Comparison of ENCODE assay signal across 13 cellular contexts in genomic region chr19:34432797-34433196, GRCh38. TPM values are rescaled to one million over a fixed set of nuclear protein-coding genes. Genes with fewer than 3 reads are reported as not detected.
DNase-seq lines count a peak whose midpoint lies in the region.
"Had no signal": no experiment of that assay in that cellular context is flagged by ENCODE, and none has a peak within 500 bp of the region (broad histone marks: within the 10 kb centered on the region; RNA-seq: fewer than 3 reads in every experiment).

No MANE protein-coding gene starts in this region.

- H3K27ac ChIP-seq in layer of hippocampus (ENCODE audit: low read depth, low read length): peak overlapping the region; percentile 53
- H3K27ac ChIP-seq in subcutaneous abdominal adipose tissue (ENCODE audit: low read depth, low read length): peak overlapping the region; percentile 97
- H3K27ac ChIP-seq: epithelial cell of prostate had no signal

- H3K9me3 ChIP-seq in subcutaneous abdominal adipose tissue (ENCODE audit: control insufficient read depth in 5 of 5, low read length in 5 of 5): no peaks in the 10 kb centered on the region

- peak overlapping the region in 3 of 5 donors; percentile 47 to 95 (median 70) for H3K9ac ChIP-seq in subcutaneous abdominal adipose tissue (ENCODE audit: low read length in 5 of 5)

- H3K27me3 ChIP-seq in layer of hippocampus (ENCODE audit: control insufficient read depth, insufficient read depth, low read length) (no peaks in the 10 kb centered on the region), subcutaneous abdominal adipose tissue (ENCODE audit: control insufficient read depth in 5 of 5, insufficient read depth in 4 of 5, low read length in 5 of 5) (peaks cover 0 to 3% (median 0%) of the 10 kb centered on the region in 5 donors)

- peak overlapping the region in 1 of 5 donors; percentile 8 for H3K4me3 ChIP-seq in subcutaneous abdominal adipose tissue (ENCODE audit: low read depth in 1 of 5, low read length in 5 of 5)

- DNase-seq in SK-MEL-5 (ENCODE audit: low read depth, low spot score) (peak; percentile 89), dermis blood vessel endothelial cell (peak; percentile 62), NCI-H1105 treated with DMSO at 0.1 percent for 48 hours (lab: John Stamatoyannopoulos, UW) (no peak), NCI-H345 (lab: John Stamatoyannopoulos, UW) (no peak)
- no peak for DNase-seq in activated CD4-positive, alpha-beta T cell treated with anti-CD3 and anti-CD28 coated beads, Interleukin-2, amount 50 U/mL, for 4 hours
- DNase-seq: activated CD8-positive, alpha-beta T cell treated with anti-CD3 and anti-CD28 coated beads for 36 hours; activated naive CD8-positive, alpha-beta T cell treated with anti-CD3 and anti-CD28 coated beads, Interleukin-2, amount 50 U/mL, for 24 hours; CD8-positive, alpha-beta memory T cell; stimulated activated CD4-positive, alpha-beta T cell treated with anti-CD3 and anti-CD28 coated beads, Interleukin-2, amount 100 ng/mL, for 24 hours; stimulated activated naive CD4-positive, alpha-beta T cell had no signal

- peaks cover 5 to 40% (median 22%) of the 10 kb centered on the region in 5 donors for H3K36me3 ChIP-seq in subcutaneous abdominal adipose tissue (ENCODE audit: control insufficient read depth in 5 of 5, insufficient read depth in 5 of 5, low read length in 5 of 5)

- in situ Hi-C loops in SK-MEL-5 (cut with HindIII; ENCODE audit: low pct_unique_long_range_greater_than_20kb, low sequenced_read_pairs): no loop called here

- peaks cover 12 to 69% (median 53%) of the 10 kb centered on the region in 5 donors for H3K4me1 ChIP-seq in subcutaneous abdominal adipose tissue (ENCODE audit: control insufficient read depth in 5 of 5, insufficient read depth in 5 of 5, low read length in 5 of 5)

RNA-seq across cellular contexts. Expression of gene UBA2, which starts 4.6 kb away (rescaled TPM):
- total RNA-seq in SK-MEL-5 (2014; rRNA removed; shearing (Covaris generic)): 298 and 299 TPM in 2 replicates
- 180 and 195 TPM in 2 replicates for polyA plus RNA-seq in SK-MEL-5 (2015; cell fraction: cytosol; rRNA removed)
- polyA plus RNA-seq in SK-MEL-5 (2015; cell fraction: nucleus; rRNA removed): 64.0 and 92.4 TPM in 2 replicates
- 136 and 218 TPM in 2 replicates for total RNA-seq in dermis blood vessel endothelial cell

RNA-seq across cellular contexts. Expression of gene PDCD2L, which starts 28.6 kb away (rescaled TPM):
- total RNA-seq in SK-MEL-5 (2014; rRNA removed; shearing (Covaris generic)): 17.5 and 18.6 TPM in 2 replicates
- polyA plus RNA-seq in SK-MEL-5 (2015; cell fraction: cytosol; rRNA removed): 25.1 and 28.6 TPM in 2 replicates
- polyA plus RNA-seq in SK-MEL-5 (2015; cell fraction: nucleus; rRNA removed): 3.8 and 4.0 TPM in 2 replicates
- 15.9 and 20.4 TPM in 2 replicates for total RNA-seq in dermis blood vessel endothelial cell

RNA-seq across cellular contexts. Expression of gene WTIP, which starts 48.8 kb away (rescaled TPM):
- 4.7 and 10.8 TPM in 2 replicates for total RNA-seq in SK-MEL-5 (2014; rRNA removed; shearing (Covaris generic))
- polyA plus RNA-seq in SK-MEL-5 (2015; cell fraction: cytosol; rRNA removed): 3.1 and 4.2 TPM in 2 replicates
- 1.2 and 2.5 TPM in 2 replicates for polyA plus RNA-seq in SK-MEL-5 (2015; cell fraction: nucleus; rRNA removed)
- total RNA-seq in dermis blood vessel endothelial cell: 49.5 and 52.1 TPM in 2 replicates
- polyA plus RNA-seq: CD8-positive, alpha-beta memory T cell had no signal

Comparison
In these comparisons a context has a peak if more than half of its experiments do, and no peak if none do; other contexts are left out.
1. DNase-seq: peak in SK-MEL-5 (single experiment) and dermis blood vessel endothelial cell (single experiment); none in NCI-H1105 treated with DMSO at 0.1 percent for 48 hours (single experiment), NCI-H345 (single experiment) and activated CD4-positive, alpha-beta T cell treated with anti-CD3 and anti-CD28 coated beads, Interleukin-2, amount 50 U/mL, for 4 hours (0 of 2).